ENCODE assay signal across 8 cellular contexts in genomic region chr1:241847540-241847795, GRCh38. TPM values are rescaled to one million over a fixed set of nuclear protein-coding genes. Genes with fewer than 3 reads are reported as not detected.
DNase-seq lines count a peak whose midpoint lies in the region; ATAC-seq and TF ChIP-seq lines count a peak whose summit lies in the region.

No MANE protein-coding gene starts in this region.

- peak overlapping the region; percentile 91 for H3K9ac ChIP-seq in PC-3 (ENCODE audit: low read length)

- H3K9me3 ChIP-seq in CD4-positive, CD25-positive, alpha-beta regulatory T cell (ENCODE audit: control insufficient read depth in 2 of 2, low read length in 2 of 2), result no peaks in the 10 kb centered on the region
- no peaks in the 10 kb centered on the region for H3K9me3 ChIP-seq in PC-3 (ENCODE audit: low read length)
- no peaks in the 10 kb centered on the region for H3K9me3 ChIP-seq in neuron (ENCODE audit: low read length)

- TF ChIP-seq CTCF in PC-3 (conservative IDR thresholded peaks at IDR 0.05; ENCODE audit: low read depth, low read length), result no peak
- TF ChIP-seq CTCF in endothelial cell (IDR thresholded peaks at IDR 0.05; ENCODE audit: unreplicated experiment), result no peak
- TF ChIP-seq CTCF in GM20000 (IDR thresholded peaks at IDR 0.05; ENCODE audit: extremely low read depth, missing control alignments), result no peak

- H2AFZ ChIP-seq in PC-3 (ENCODE audit: low read length) (peak overlapping the region; percentile 95), neuron (ENCODE audit: low read depth, low read length) (peak overlapping the region; percentile 74)

- 0 out of 2 replicates have a peak, but pooled peaks cover 3% of the 10 kb centered on the region for H4K20me1 ChIP-seq in PC-3 (ENCODE audit: low read length)

- H3K9me3 Mint-ChIP-seq in CD4-positive, CD25-positive, alpha-beta regulatory T cell, result no peaks in the 10 kb centered on the region
- no peaks in the 10 kb centered on the region for H3K9me3 Mint-ChIP-seq in endothelial cell (ENCODE audit: unreplicated experiment)

- peak overlapping the region; percentile 99 for H3K27ac ChIP-seq in CD4-positive, CD25-positive, alpha-beta regulatory T cell (ENCODE audit: insufficient read depth, low read length, poor library complexity, severe bottlenecking)
- H3K27ac ChIP-seq in PC-3 (ENCODE audit: low read length), result peak overlapping the region; percentile 89

- no peak for ATAC-seq in CD4-positive, CD25-positive, alpha-beta regulatory T cell (ENCODE audit: low read depth in 2 of 2)
- no peak for ATAC-seq in PC-3
- ATAC-seq in sciatic nerve, result no peak
- no peak for ATAC-seq in GM19395 (IDR thresholded peaks at IDR 0.05; ENCODE audit: unreplicated experiment)

- BruUV-seq in PC-3 (replicated peaks; lab: Mats Ljungman, UMichigan), result TSS peak; percentile 87

- peaks cover 10% of the 10 kb centered on the region for H3K4me1 ChIP-seq in CD4-positive, CD25-positive, alpha-beta regulatory T cell (ENCODE audit: control insufficient read depth, insufficient read depth, low read length, poor library complexity, severe bottlenecking)
- peaks cover 18% of the 10 kb centered on the region for H3K4me1 ChIP-seq in PC-3 (ENCODE audit: insufficient read depth, low read length)
- H3K4me1 ChIP-seq in neuron (ENCODE audit: insufficient read depth, low read length), result peaks cover 18% of the 10 kb centered on the region

- H3K27me3 Mint-ChIP-seq in CD4-positive, CD25-positive, alpha-beta regulatory T cell, result peaks cover 17% of the 10 kb centered on the region
- H3K27me3 Mint-ChIP-seq in endothelial cell (ENCODE audit: unreplicated experiment), result peaks cover 3% of the 10 kb centered on the region

- DNase-seq in CD4-positive, CD25-positive, alpha-beta regulatory T cell, result no peak
- DNase-seq in PC-3 (no peak), endothelial cell (ENCODE audit: low spot score) (no peak), GM20000 (ENCODE audit: low spot score) (no peak), NOMO-1 treated with dmso at 0.1 percent for 144 hours (lab: John Stamatoyannopoulos, UW; ENCODE audit: unreplicated experiment) (no peak), sciatic nerve (ENCODE audit: low spot score) (no peak)

- peak overlapping the region; percentile 97 to 100 (median 99) for H3K27ac Mint-ChIP-seq in CD4-positive, CD25-positive, alpha-beta regulatory T cell
- H3K27ac Mint-ChIP-seq in endothelial cell (ENCODE audit: unreplicated experiment), result peak overlapping the region; percentile 97

- H3K4me1 Mint-ChIP-seq in CD4-positive, CD25-positive, alpha-beta regulatory T cell, result peaks cover 4 to 22% (median 17%) of the 10 kb centered on the region in 4 donors
- H3K4me1 Mint-ChIP-seq in endothelial cell (ENCODE audit: unreplicated experiment), result peaks cover 8% of the 10 kb centered on the region

- peak overlapping the region; percentile 89 for H3K4me2 ChIP-seq in PC-3 (ENCODE audit: low read length)

- peaks cover 26% of the 10 kb centered on the region for H3K79me2 ChIP-seq in PC-3 (ENCODE audit: low read length)

- no peaks in the 10 kb centered on the region for H3F3A ChIP-seq in PC-3 (ENCODE audit: low read length, unreplicated experiment)

- H3K27me3 ChIP-seq in CD4-positive, CD25-positive, alpha-beta regulatory T cell (ENCODE audit: control insufficient read depth, insufficient read depth, low read length), result no peaks in the 10 kb centered on the region
- H3K27me3 ChIP-seq in PC-3 (ENCODE audit: low read length) (no peaks in the 10 kb centered on the region), neuron (ENCODE audit: insufficient read depth, low read length) (no peaks in the 10 kb centered on the region)

- H3K36me3 ChIP-seq in CD4-positive, CD25-positive, alpha-beta regulatory T cell (ENCODE audit: control insufficient read depth, insufficient read depth, low read length), result no peaks in the 10 kb centered on the region
- H3K36me3 ChIP-seq in PC-3 (ENCODE audit: low read depth, low read length) (peaks cover 15% of the 10 kb centered on the region), neuron (ENCODE audit: insufficient read depth, low read length) (peaks cover 24% of the 10 kb centered on the region)

- peak overlapping the region; percentile 76 for H3K4me3 ChIP-seq in CD4-positive, CD25-positive, alpha-beta regulatory T cell (ENCODE audit: low read depth, low read length)
- peak overlapping the region; percentile 84 for H3K4me3 ChIP-seq in PC-3 (ENCODE audit: low read length)
- peak overlapping the region; percentile 83 for H3K4me3 ChIP-seq in neuron (ENCODE audit: low read length)

- no peaks in the 10 kb centered on the region for H3K36me3 Mint-ChIP-seq in CD4-positive, CD25-positive, alpha-beta regulatory T cell
- no peaks in the 10 kb centered on the region for H3K36me3 Mint-ChIP-seq in endothelial cell (ENCODE audit: low read depth, unreplicated experiment)

- CTCF ChIA-PET in PC-3 (lab: Charles Lee), result interaction anchor here (0.6 to 1.2 kb wide), 2 partner anchors 110 to 236 kb away, joined by 4 to 9 read pairs; no protein-coding TSS in a partner anchor

- peak overlapping the region; percentile 91 to 100 (median 98) for H3K4me3 Mint-ChIP-seq in CD4-positive, CD25-positive, alpha-beta regulatory T cell
- H3K4me3 Mint-ChIP-seq in endothelial cell (ENCODE audit: unreplicated experiment), result peak overlapping the region; percentile 98

- no peaks in the 10 kb centered on the region for H3K9me2 ChIP-seq in PC-3 (replicated peaks; ENCODE audit: low read length)

- intact Hi-C loops in PC-3 (cut with micrococcal nuclease) (loop anchor here (5.0 kb wide), 1 partner anchor 140 kb away; no protein-coding TSS in a partner anchor), sciatic nerve (cut with DNase I) (no loop called here)

- POLR2A ChIA-PET in PC-3 (lab: Charles Lee; ENCODE audit: unreplicated experiment), result no interaction called here

RNA-seq across cellular contexts. Expression of gene EXO1, which starts 0.5 kb away (rescaled TPM):
- total RNA-seq in CD4-positive, CD25-positive, alpha-beta regulatory T cell, result 2.3 TPM
- 1 to 10 TPM in 3 of 4 donors, under 1 TPM in 1; 0.83 to 2.7 (median 1.8) TPM for polyA plus RNA-seq in CD4-positive, CD25-positive, alpha-beta regulatory T cell
- total RNA-seq in PC-3 (2014; rRNA removed), result 41.3 and 53.6 TPM in 2 replicates
- total RNA-seq in endothelial cell (ENCODE audit: unreplicated experiment), result 6.5 TPM
- 0.58 TPM for total RNA-seq in sciatic nerve
